ENCODE assay signal across 1 cellular context in genomic region chr2:11071207-11071606, GRCh38.
TF ChIP-seq lines count a peak whose summit lies in the region.

No MANE protein-coding gene starts in this region.

TF ChIP-seq in endothelial cell of umbilical vein, 7 proteins besides CTCF, POLR2A, EP300 and RAD21 (continued from another document):
- TF ChIP-seq MAX (IDR thresholded peaks at IDR 0.05; ENCODE audit: insufficient read depth, insufficient read length), result no peak
